Comparison of ENCODE assay signal across 8 cellular contexts in the genomic region with DNA sequence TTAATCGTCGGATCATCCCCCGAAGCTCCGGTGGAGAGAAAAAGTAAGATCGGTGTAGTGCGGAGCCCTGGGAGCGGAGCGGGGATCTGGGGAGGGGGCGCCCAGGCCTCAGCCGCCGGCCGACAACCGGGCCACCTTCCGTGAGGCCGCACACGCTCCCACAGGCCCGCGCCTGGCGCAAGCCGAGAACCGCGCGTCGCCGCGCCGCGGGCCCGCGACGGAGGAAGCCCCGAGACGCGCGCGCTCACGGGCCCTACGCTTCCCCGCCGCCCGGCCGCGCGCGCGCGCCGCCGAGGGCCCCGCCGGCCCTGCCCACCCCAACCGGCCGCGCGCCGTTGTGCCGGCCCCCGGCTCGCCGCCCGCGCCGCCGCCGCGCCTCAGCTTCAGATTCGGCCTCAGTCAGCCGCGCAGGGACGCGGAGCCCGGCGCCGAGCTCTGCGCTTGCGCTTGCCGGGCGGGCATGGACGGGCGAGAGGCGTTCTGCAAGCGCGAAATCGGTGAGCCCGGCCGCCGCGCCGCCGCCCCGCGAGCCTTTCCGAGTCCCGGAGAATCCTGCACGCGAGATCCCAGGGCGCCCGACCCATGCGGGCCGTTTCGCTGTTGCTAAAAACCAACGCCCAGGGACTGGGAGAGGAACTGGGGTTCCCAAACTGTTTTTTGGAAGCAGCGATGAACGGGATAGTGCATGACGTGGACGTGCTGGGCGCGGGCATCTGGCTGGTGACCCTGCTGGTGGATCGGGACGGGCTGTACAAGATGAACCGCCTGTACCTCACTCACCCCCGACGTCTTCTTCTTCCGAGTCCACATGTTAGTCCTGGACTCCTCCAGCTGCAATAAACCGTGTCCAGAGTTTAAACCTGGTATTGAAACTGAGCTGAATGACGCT. TPM values are rescaled to one million over a fixed set of nuclear protein-coding genes. Genes with fewer than 3 reads are reported as not detected.
A peak's percentile ranks its signal among the peaks of the same experiment; 100 is the strongest.
DNase-seq lines count a peak whose midpoint lies in the region; ATAC-seq and TF ChIP-seq lines count a peak whose summit lies in the region.

No MANE protein-coding gene starts in this region.

- peak overlapping the region; percentile 93 for H3K27ac ChIP-seq in RWPE1

- H3K36me3 Mint-ChIP-seq in neural crest cell (ENCODE audit: low read depth) = no peaks in the 10 kb centered on the region

- CTCF ChIA-PET in RWPE1 (lab: Yijun Ruan, JAX) = interaction anchor here (1.0 kb wide), 1 partner anchor 74 kb away, joined by 4 read pairs; a partner anchor contains a TSS

- peak overlapping the region; percentile 81 for H3K4me3 ChIP-seq in fibroblast of villous mesenchyme (ENCODE audit: low read depth, low read length)

- H3K9me3 Mint-ChIP-seq in neural crest cell = no peaks in the 10 kb centered on the region
- H3K9me3 Mint-ChIP-seq in stimulated activated naive CD8-positive, alpha-beta T cell treated with anti-CD3 and anti-CD28 coated beads, Interleukin-15, amount 100 ng/mL, for 72 hours = no peaks in the 10 kb centered on the region

- peaks cover 76% of the 10 kb centered on the region for H3K27me3 Mint-ChIP-seq in neural crest cell (ENCODE audit: low read depth)
- peaks cover 39% of the 10 kb centered on the region for H3K27me3 Mint-ChIP-seq in stimulated activated naive CD8-positive, alpha-beta T cell treated with anti-CD3 and anti-CD28 coated beads, Interleukin-15, amount 100 ng/mL, for 72 hours

- H3K4me3 Mint-ChIP-seq in neural crest cell = peak overlapping the region; percentile 89
- H3K4me3 Mint-ChIP-seq in stimulated activated naive CD8-positive, alpha-beta T cell treated with anti-CD3 and anti-CD28 coated beads, Interleukin-15, amount 100 ng/mL, for 72 hours = peak overlapping the region; percentile 84 to 86

- POLR2A ChIA-PET in RWPE1 (lab: Yijun Ruan, JAX; ENCODE audit: low non-redundant PET) = interaction anchor here (0.6 kb wide), 1 partner anchor 84 kb away, joined by 5 read pairs; no protein-coding TSS in a partner anchor

- peaks cover 13% of the 10 kb centered on the region for H3K4me1 Mint-ChIP-seq in neural crest cell
- H3K4me1 Mint-ChIP-seq in stimulated activated naive CD8-positive, alpha-beta T cell treated with anti-CD3 and anti-CD28 coated beads, Interleukin-15, amount 100 ng/mL, for 72 hours = peaks cover 41% of the 10 kb centered on the region

- peak overlapping the region; percentile 64 for H3K27ac Mint-ChIP-seq in neural crest cell (ENCODE audit: unreplicated experiment)
- H3K27ac Mint-ChIP-seq in stimulated activated naive CD8-positive, alpha-beta T cell treated with anti-CD3 and anti-CD28 coated beads, Interleukin-15, amount 100 ng/mL, for 72 hours = peak overlapping the region; percentile 93 to 94

- DNase-seq in Daoy (ENCODE audit: low read depth) = peak; percentile 95
- DNase-seq in KG1 (lab: John Stamatoyannopoulos, UW) = peak; percentile 57
- DNase-seq in RWPE1 (ENCODE audit: low spot score) = peak; percentile 90
- DNase-seq in activated effector memory CD4-positive, alpha-beta T cell treated with anti-CD3 and anti-CD28 coated beads, Interleukin-2, amount 50 U/mL, for 16 hours = peak; percentile 96
- DNase-seq in fibroblast of villous mesenchyme (ENCODE audit: low read depth) = peak; percentile 89
- DNase-seq in neural crest cell (ENCODE audit: low read depth, low spot score) = peak; percentile 77
- peak; percentile 75 to 80 for DNase-seq in stimulated activated naive CD8-positive, alpha-beta T cell treated with anti-CD3 and anti-CD28 coated beads, Interleukin-15, amount 100 ng/mL, for 72 hours

- no peak for TF ChIP-seq CTCF in RWPE1 (conservative IDR thresholded peaks at IDR 0.05; ENCODE audit: low read depth)
- TF ChIP-seq CTCF in fibroblast of villous mesenchyme (IDR thresholded peaks at IDR 0.05; ENCODE audit: insufficient read depth, low read depth, low read length) = no peak
- TF ChIP-seq CTCF in neural crest cell (conservative IDR thresholded peaks at IDR 0.05) = no peak

- peak; percentile 81 for ATAC-seq in GM21737 (IDR thresholded peaks at IDR 0.05; ENCODE audit: unreplicated experiment)
- ATAC-seq in stimulated activated naive CD8-positive, alpha-beta T cell treated with anti-CD3 and anti-CD28 coated beads, Interleukin-15, amount 100 ng/mL, for 72 hours = peak; percentile 91

RNA-seq across cellular contexts. Expression of a gene that starts 28.0 kb away (rescaled TPM):
- 0.11 and 0.86 TPM in 2 replicates for total RNA-seq in Daoy (2014; rRNA removed; shearing (Covaris generic))
- 4.5 and 8.6 TPM in 2 replicates for total RNA-seq in fibroblast of villous mesenchyme
- 2.9 and 3.6 TPM in 2 replicates for total RNA-seq in neural crest cell

Comparison
In these comparisons a context has a peak if more than half of its experiments do, and no peak if none do; other contexts are left out.
1. Peak in every context shown above with its lines: DNase-seq, ATAC-seq, H3K4me3 ChIP-seq and H3K27ac ChIP-seq.